ENCODE assay signal across 22 cellular contexts in the genomic region with DNA sequence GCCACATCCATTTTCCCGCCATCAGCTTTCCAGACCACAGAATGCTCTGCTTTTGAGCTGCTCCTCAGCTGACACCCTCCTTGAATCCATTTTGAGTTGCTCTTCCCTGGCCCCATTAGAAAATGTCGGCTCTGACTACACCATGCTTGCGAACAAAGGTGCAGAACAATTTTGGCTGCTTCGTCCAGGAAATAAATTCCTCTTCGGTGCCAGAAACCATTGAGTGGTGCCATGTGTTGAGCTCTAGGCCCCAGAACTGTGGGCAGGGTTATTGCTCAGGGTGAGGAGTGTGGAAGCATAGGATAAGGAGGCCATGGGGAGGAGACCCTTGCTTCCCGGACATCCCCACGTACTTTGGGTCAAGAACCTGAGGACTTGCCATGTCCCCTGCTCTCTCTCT. TPM values are rescaled to one million over a fixed set of nuclear protein-coding genes. Genes with fewer than 3 reads are reported as not detected.
"Had no signal": no experiment of that assay in that cellular context is flagged by ENCODE, and none has a peak within 500 bp of the region (broad histone marks: within the 10 kb centered on the region; RNA-seq: fewer than 3 reads in every experiment).

No MANE protein-coding gene starts in this region.

- H3K27ac ChIP-seq: hepatocyte had no signal

- H3K36me3 ChIP-seq: left lung had no signal

- H3K36me3 Mint-ChIP-seq: activated naive CD8-positive, alpha-beta T cell; natural killer cell treated with Interleukin-12 subunit alpha and Interleukin-12 subunit beta and Interleukin-15 and Interleukin-18, amount 100 ng/mL, for 72 hours; stimulated activated naive B cell treated with anti-CD40 and anti-IgM and Interleukin-4, amounts not matched to agents 10 μg/mL and 1 μg/mL and 100 μg/mL, for 72 hours had no signal

- H3K4me3 Mint-ChIP-seq: activated B cell treated with CpG ODN at 0.5 μM for 24 hours; activated CD4-positive, alpha-beta T cell treated with anti-CD3 and anti-CD28 coated beads, Interleukin-2, amount 10 ng/mL, durations not matched to agents 24 days and 14 days; activated CD8-positive, alpha-beta T cell treated with anti-CD3 and anti-CD28 coated beads, Interleukin-2, amount 10 ng/mL, durations not matched to agents 7 days and 5 days; activated naive CD8-positive, alpha-beta T cell; activated T-cell treated with anti-CD3 and anti-CD28 coated beads, Interleukin-2, amount 50 U/mL, for 72 hours; natural killer cell treated with Interleukin-12 subunit alpha and Interleukin-12 subunit beta and Interleukin-15 and Interleukin-18, amount 100 ng/mL, for 72 hours; stimulated activated naive B cell treated with anti-CD40 and anti-IgM and Interleukin-4, amounts not matched to agents 10 μg/mL and 1 μg/mL and 100 μg/mL, for 72 hours had no signal

- H3K27ac Mint-ChIP-seq: activated B cell treated with CpG ODN at 0.5 μM for 24 hours; activated CD4-positive, alpha-beta T cell treated with anti-CD3 and anti-CD28 coated beads, Interleukin-2, amount 10 ng/mL, durations not matched to agents 24 days and 14 days; activated CD8-positive, alpha-beta T cell treated with anti-CD3 and anti-CD28 coated beads, Interleukin-2, amount 10 ng/mL, durations not matched to agents 7 days and 5 days; activated naive CD8-positive, alpha-beta T cell; activated T-cell treated with anti-CD3 and anti-CD28 coated beads, Interleukin-2, amount 50 U/mL, for 72 hours; stimulated activated naive B cell treated with anti-CD40 and anti-IgM and Interleukin-4, amounts not matched to agents 10 μg/mL and 1 μg/mL and 100 μg/mL, for 72 hours had no signal

- ATAC-seq: activated CD8-positive, alpha-beta T cell treated with anti-CD3 and anti-CD28 coated beads, Interleukin-2, amount 10 ng/mL, durations not matched to agents 7 days and 5 days; activated T-cell treated with anti-CD3 and anti-CD28 coated beads, Interleukin-2, amount 50 U/mL, for 72 hours; left lung; natural killer cell treated with Interleukin-12 subunit alpha and Interleukin-12 subunit beta and Interleukin-15 and Interleukin-18, amount 100 ng/mL, for 72 hours; stimulated activated naive B cell treated with anti-CD40 and anti-IgM and Interleukin-4, amounts not matched to agents 10 μg/mL and 1 μg/mL and 100 μg/mL, for 72 hours had no signal

- H3K9me3 Mint-ChIP-seq: activated B cell treated with CpG ODN at 0.5 μM for 24 hours; activated CD4-positive, alpha-beta T cell treated with anti-CD3 and anti-CD28 coated beads, Interleukin-2, amount 10 ng/mL, durations not matched to agents 24 days and 14 days; activated T-cell treated with anti-CD3 and anti-CD28 coated beads, Interleukin-2, amount 50 U/mL, for 72 hours; natural killer cell treated with Interleukin-12 subunit alpha and Interleukin-12 subunit beta and Interleukin-15 and Interleukin-18, amount 100 ng/mL, for 72 hours; stimulated activated naive B cell treated with anti-CD40 and anti-IgM and Interleukin-4, amounts not matched to agents 10 μg/mL and 1 μg/mL and 100 μg/mL, for 72 hours had no signal

- H3K27me3 Mint-ChIP-seq: activated naive CD8-positive, alpha-beta T cell had no signal

- H3K27me3 ChIP-seq: left lung had no signal

- H3K9me3 ChIP-seq: left lung had no signal

- H3K4me2 ChIP-seq: hepatocyte had no signal

- DNase-seq: activated B cell treated with CpG ODN at 0.5 μM for 24 hours; activated CD4-positive, alpha-beta T cell treated with anti-CD3 and anti-CD28 coated beads, Interleukin-2, amount 10 ng/mL, durations not matched to agents 24 days and 14 days; activated CD8-positive, alpha-beta memory T cell treated with anti-CD3 and anti-CD28 coated beads, Interleukin-2, amount 50 U/mL, for 4 hours; activated CD8-positive, alpha-beta T cell treated with anti-CD3 and anti-CD28 coated beads, Interleukin-2, amount 10 ng/mL, durations not matched to agents 7 days and 5 days; activated gamma-delta T cell; activated T-cell treated with anti-CD3 and anti-CD28 coated beads, Interleukin-2, amount 50 U/mL, for 72 hours; amygdala; effector CD4-positive, alpha-beta T cell; foreskin melanocyte; left lung; posterior cingulate gyrus; stimulated activated CD4-positive, alpha-beta T cell treated with anti-CD3 and anti-CD28 coated beads, Interleukin-15, amount 100 ng/mL, for 24 hours; stimulated activated CD4-positive, alpha-beta T cell treated with anti-CD3 and anti-CD28 coated beads, Interleukin-4, amount 100 ng/mL, for 1 hour; stimulated activated naive B cell treated with anti-CD40 and anti-IgM and Interleukin-4, amounts not matched to agents 10 μg/mL and 1 μg/mL and 100 μg/mL, for 72 hours; SW 1271; trophoblast cell had no signal

- H3K4me3 ChIP-seq: coronary artery, hepatocyte, left lung, skin epidermis had no signal

- H2AFZ ChIP-seq: hepatocyte had no signal

RNA-seq across cellular contexts. Expression of gene LYL1, which starts 55.3 kb away (rescaled TPM):
- total RNA-seq: SK-MEL-5 had no signal
